8 cellular contexts compared by ENCODE assay signal in the genomic region with DNA sequence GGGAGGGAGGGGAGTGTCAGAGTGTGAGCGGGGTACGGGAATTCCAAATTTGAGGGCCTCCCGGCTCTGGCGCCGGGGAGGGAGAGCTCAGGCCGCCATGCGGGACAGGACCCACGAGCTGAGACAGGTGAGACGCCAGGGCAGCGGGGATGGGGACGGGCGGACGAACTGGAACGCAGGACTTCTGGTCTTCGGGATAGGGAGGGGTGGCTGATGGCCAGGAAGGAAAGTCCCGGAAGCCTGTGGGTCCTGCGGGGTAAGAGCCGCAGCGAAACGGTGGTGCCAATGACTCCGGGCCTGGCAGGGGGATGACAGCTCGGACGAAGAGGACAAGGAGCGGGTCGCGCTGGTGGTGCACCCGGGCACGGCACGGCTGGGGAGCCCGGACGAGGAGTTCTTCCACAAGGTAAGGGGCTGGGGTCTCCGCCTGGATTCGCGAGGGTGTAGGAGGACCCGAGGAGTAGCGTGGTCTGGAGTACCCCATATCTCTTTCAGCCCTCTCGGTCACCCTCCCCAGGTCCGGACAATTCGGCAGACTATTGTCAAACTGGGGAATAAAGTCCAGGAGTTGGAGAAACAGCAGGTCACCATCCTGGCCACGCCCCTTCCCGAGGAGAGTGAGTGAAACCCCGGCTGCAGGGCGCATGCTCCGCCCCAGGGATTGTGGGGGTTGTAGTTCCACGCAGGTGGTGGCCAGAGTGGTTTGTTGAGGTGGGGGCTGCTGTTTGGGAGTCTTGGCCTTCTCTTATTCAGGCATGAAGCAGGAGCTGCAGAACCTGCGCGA. TPM values are rescaled to one million over a fixed set of nuclear protein-coding genes. Genes with fewer than 3 reads are reported as not detected.
DNase-seq lines count a peak whose midpoint lies in the region; ATAC-seq and TF ChIP-seq lines count a peak whose summit lies in the region.

No MANE protein-coding gene starts in this region.

- H3K27me3 Mint-ChIP-seq in osteocyte (ENCODE audit: unreplicated experiment), result no peaks in the 10 kb centered on the region

- no peaks in the 10 kb centered on the region for H3K36me3 ChIP-seq in HAP-1 (replicated peaks)
- peaks cover 13% of the 10 kb centered on the region for H3K36me3 ChIP-seq in thoracic aorta

- H3K36me3 Mint-ChIP-seq in activated naive CD4-positive, alpha-beta T cell treated with anti-CD3 and anti-CD28 coated beads, Interleukin-2, amount 50 U/mL, for 72 hours, result peaks cover 4 to 6% of the 10 kb centered on the region in 2 donors
- H3K36me3 Mint-ChIP-seq in osteocyte (ENCODE audit: unreplicated experiment), result peaks cover 11% of the 10 kb centered on the region

- H3K4me3 Mint-ChIP-seq in osteocyte (ENCODE audit: unreplicated experiment), result peak overlapping the region; percentile 93

- DNase-seq in G401 (ENCODE audit: low spot score) (peak; percentile 93), HAP-1 (ENCODE audit: low spot score in 2 of 2) (peak; percentile 79 to 93), MV-4-11 (lab: John Stamatoyannopoulos, UW) (peak; percentile 76), head of caudate nucleus (peak; percentile 88 to 97 (median 94)), osteocyte (ENCODE audit: extremely low spot score, unreplicated experiment) (peak; percentile 94), thoracic aorta (ENCODE audit: low spot score) (peak; percentile 84)
- peak; percentile 84 to 86 for DNase-seq in activated naive CD4-positive, alpha-beta T cell treated with anti-CD3 and anti-CD28 coated beads, Interleukin-2, amount 50 U/mL, for 72 hours (ENCODE audit: low spot score in 2 of 2)

- peaks cover 14% of the 10 kb centered on the region for H3K4me1 Mint-ChIP-seq in osteocyte (ENCODE audit: unreplicated experiment)

- no peaks in the 10 kb centered on the region for H3K27me3 ChIP-seq in HAP-1 (ENCODE audit: low read depth)
- H3K27me3 ChIP-seq in thoracic aorta (replicated peaks; ENCODE audit: insufficient read depth), result no peaks in the 10 kb centered on the region

- ATAC-seq in SK-N-SH treated with all-trans-retinoic acid at 6 μM for 48 hours, result peak; percentile 86
- peak; percentile 41 to 59 for ATAC-seq in activated naive CD4-positive, alpha-beta T cell treated with anti-CD3 and anti-CD28 coated beads, Interleukin-2, amount 50 U/mL, for 72 hours
- ATAC-seq in thoracic aorta (ENCODE audit: insufficient number of reproducible peaks, low FRiP score, low read depth), result peak; percentile 42

- peaks cover 6% of the 10 kb centered on the region for H3K4me1 ChIP-seq in HAP-1
- peaks cover 11 to 22% of the 10 kb centered on the region in 2 donors for H3K4me1 ChIP-seq in thoracic aorta (ENCODE audit: control insufficient read depth in 1 of 2, low read depth in 2 of 2)

- in situ Hi-C loops in G401 (cut with HindIII; ENCODE audit: low sequenced_read_pairs), result no loop called here
- in situ Hi-C loops in HAP-1 (cut with MboI; ENCODE audit: low sequenced_read_pairs), result no loop called here

- H3K9me3 ChIP-seq in HAP-1 (no peaks in the 10 kb centered on the region), thoracic aorta (no peaks in the 10 kb centered on the region)

- H3K4me3 ChIP-seq in HAP-1 (peak overlapping the region; percentile 68), thoracic aorta (peak overlapping the region; percentile 91)

- peak overlapping the region; percentile 85 to 98 for H3K27ac Mint-ChIP-seq in activated naive CD4-positive, alpha-beta T cell treated with anti-CD3 and anti-CD28 coated beads, Interleukin-2, amount 50 U/mL, for 72 hours
- peak overlapping the region; percentile 91 for H3K27ac Mint-ChIP-seq in osteocyte (ENCODE audit: unreplicated experiment)

- intact Hi-C loops in head of caudate nucleus (cut with DNase I), result loop anchor here (5.0 to 10.0 kb wide), 2 partner anchors 38 to 49 kb away; a partner anchor contains a TSS

- TF ChIP-seq CTCF in osteocyte (IDR thresholded peaks at IDR 0.05), result no peak
- no peak for TF ChIP-seq CTCF in thoracic aorta (IDR thresholded peaks at IDR 0.05)

- peak overlapping the region; percentile 98 to 99 for H3K27ac ChIP-seq in thoracic aorta

- H3K9me3 Mint-ChIP-seq in activated naive CD4-positive, alpha-beta T cell treated with anti-CD3 and anti-CD28 coated beads, Interleukin-2, amount 50 U/mL, for 72 hours, result no peaks in the 10 kb centered on the region
- no peaks in the 10 kb centered on the region for H3K9me3 Mint-ChIP-seq in osteocyte (ENCODE audit: unreplicated experiment)

TF ChIP-seq in SK-N-SH treated with all-trans-retinoic acid at 6 μM for 48 hours, 23 proteins besides CTCF, POLR2A, EP300 and RAD21:
- TF ChIP-seq, protein P1, sequence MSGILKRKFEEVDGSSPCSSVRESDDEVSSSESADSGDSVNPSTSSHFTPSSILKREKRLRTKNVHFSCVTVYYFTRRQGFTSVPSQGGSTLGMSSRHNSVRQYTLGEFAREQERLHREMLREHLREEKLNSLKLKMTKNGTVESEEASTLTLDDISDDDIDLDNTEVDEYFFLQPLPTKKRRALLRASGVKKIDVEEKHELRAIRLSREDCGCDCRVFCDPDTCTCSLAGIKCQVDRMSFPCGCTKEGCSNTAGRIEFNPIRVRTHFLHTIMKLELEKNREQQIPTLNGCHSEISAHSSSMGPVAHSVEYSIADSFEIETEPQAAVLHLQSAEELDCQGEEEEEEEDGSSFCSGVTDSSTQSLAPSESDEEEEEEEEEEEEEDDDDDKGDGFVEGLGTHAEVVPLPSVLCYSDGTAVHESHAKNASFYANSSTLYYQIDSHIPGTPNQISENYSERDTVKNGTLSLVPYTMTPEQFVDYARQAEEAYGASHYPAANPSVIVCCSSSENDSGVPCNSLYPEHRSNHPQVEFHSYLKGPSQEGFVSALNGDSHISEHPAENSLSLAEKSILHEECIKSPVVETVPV (CRISPR knock-in tag; IDR thresholded peaks at IDR 0.05), result no peak
- TF ChIP-seq ZNF70 (CRISPR knock-in tag; IDR thresholded peaks at IDR 0.05) (no peak), TCF4 (CRISPR knock-in tag; IDR thresholded peaks at IDR 0.05; ENCODE audit: borderline replicate concordance) (no peak), OSR1 (CRISPR knock-in tag; IDR thresholded peaks at IDR 0.05) (no peak), TOX (CRISPR knock-in tag; IDR thresholded peaks at IDR 0.05; ENCODE audit: borderline replicate concordance) (no peak)

RNA-seq across cellular contexts. Expression of a gene that starts 0.5 kb away (rescaled TPM):
- total RNA-seq in G401 (2014; rRNA removed; shearing (Covaris generic)), result 54.0 and 54.8 TPM in 2 replicates
- 10 to 100 TPM; 63.4 to 66.1 TPM for total RNA-seq in activated naive CD4-positive, alpha-beta T cell treated with anti-CD3 and anti-CD28 coated beads, Interleukin-2, amount 50 U/mL, for 72 hours
- 51.8 and 53.4 TPM in 2 replicates for total RNA-seq in osteocyte
- 10 to 100 TPM; 39.3 to 50.5 TPM for total RNA-seq in thoracic aorta

RNA-seq across cellular contexts. Expression of a gene that starts 23.5 kb away (rescaled TPM):
- 0.37 and 5.4 TPM in 2 replicates for total RNA-seq in G401 (2014; rRNA removed; shearing (Covaris generic))
- 1 to 10 TPM in 1 of 2 donors, under 1 TPM in 1; 0.87 to 4.5 TPM for total RNA-seq in activated naive CD4-positive, alpha-beta T cell treated with anti-CD3 and anti-CD28 coated beads, Interleukin-2, amount 50 U/mL, for 72 hours
- total RNA-seq in osteocyte (1.8 and 4.5 TPM in 2 replicates), thoracic aorta (1 to 10 TPM in 1 of 2 donors, under 1 TPM in 1; 0.68 to 1.6 TPM)

RNA-seq across cellular contexts. Expression of a gene that starts 40.1 kb away (rescaled TPM):
- total RNA-seq in G401 (2014; rRNA removed; shearing (Covaris generic)), result 27.9 and 52.0 TPM in 2 replicates
- 10 to 100 TPM; 14.5 to 32.7 TPM for total RNA-seq in activated naive CD4-positive, alpha-beta T cell treated with anti-CD3 and anti-CD28 coated beads, Interleukin-2, amount 50 U/mL, for 72 hours
- 13.2 and 13.5 TPM in 2 replicates for total RNA-seq in osteocyte
- 10 to 100 TPM; 10.3 to 14.5 TPM for total RNA-seq in thoracic aorta

RNA-seq across cellular contexts. Expression of a gene that starts 40.3 kb away (rescaled TPM):
- 12.0 and 21.2 TPM in 2 replicates for total RNA-seq in G401 (2014; rRNA removed; shearing (Covaris generic))
- 10 to 100 TPM; 20.2 to 35.6 TPM for total RNA-seq in activated naive CD4-positive, alpha-beta T cell treated with anti-CD3 and anti-CD28 coated beads, Interleukin-2, amount 50 U/mL, for 72 hours
- total RNA-seq in osteocyte (18.4 and 22.5 TPM in 2 replicates), thoracic aorta (10 to 100 TPM; 10.2 to 17.9 TPM)

RNA-seq across cellular contexts. Expression of a gene that starts 48.9 kb away (rescaled TPM):
- 21.7 and 23.6 TPM in 2 replicates for total RNA-seq in G401 (2014; rRNA removed; shearing (Covaris generic))
- 1 to 10 TPM; 4.1 to 9.2 TPM for total RNA-seq in activated naive CD4-positive, alpha-beta T cell treated with anti-CD3 and anti-CD28 coated beads, Interleukin-2, amount 50 U/mL, for 72 hours
- total RNA-seq in osteocyte, result 7.5 and 7.6 TPM in 2 replicates
- 10 to 100 TPM; 16.4 to 26.8 TPM for total RNA-seq in thoracic aorta

Comparison
In these comparisons a context has a peak if more than half of its experiments do, and no peak if none do; other contexts are left out.
1. Peak in every context shown above with its lines: DNase-seq, ATAC-seq, H3K4me3 ChIP-seq and H3K27ac ChIP-seq.